In genomic region chr3:55518451-55518850, GRCh38 we compare ENCODE assay signal across 23 cellular contexts. TPM values are rescaled to one million over a fixed set of nuclear protein-coding genes. Genes with fewer than 3 reads are reported as not detected.
A peak's percentile ranks its signal among the peaks of the same experiment; 100 is the strongest.
DNase-seq lines count a peak whose midpoint lies in the region; ATAC-seq and TF ChIP-seq lines count a peak whose summit lies in the region.
"Had no signal": no experiment of that assay in that cellular context is flagged by ENCODE, and none has a peak within 500 bp of the region (broad histone marks: within the 10 kb centered on the region; RNA-seq: fewer than 3 reads in every experiment).

No MANE protein-coding gene starts in this region.

- H4K20me1 ChIP-seq in SK-N-SH (ENCODE audit: insufficient read depth): no peaks in the 10 kb centered on the region
- H4K20me1 ChIP-seq: BLaER1 treated with 17β-estradiol and CSF1 and Interleukin-3, amounts not matched to agents 10 nM and 100 nM had no signal

- POLR2A ChIA-PET in SK-N-SH (lab: Yijun Ruan, JAX): no interaction called here

- peaks cover 0 to 12% of the 10 kb centered on the region in 2 experiments; a peak in 2 of 4 replicates for H3K4me1 ChIP-seq in SK-N-SH (ENCODE audit: control insufficient read depth in 1 of 2, insufficient read depth in 2 of 2, low read depth in 1 of 2, low read length in 1 of 2)

- H3F3A ChIP-seq in SK-N-SH (replicated peaks; ENCODE audit: insufficient read depth): no peaks in the 10 kb centered on the region

- CTCF ChIA-PET in SK-N-SH (lab: Yijun Ruan, JAX): no interaction called here

- H3K4me2 ChIP-seq in SK-N-SH: no peak overlapping the region
- H3K4me2 ChIP-seq: A549; BLaER1 treated with 17β-estradiol and CSF1 and Interleukin-3, amounts not matched to agents 10 nM and 100 nM; neural progenitor cell had no signal

- no peak for TF ChIP-seq RAD21 in SK-N-SH (IDR thresholded peaks at IDR 0.05; ENCODE audit: low read length)

- in situ Hi-C loops in SK-MEL-5 (cut with HindIII; ENCODE audit: low pct_unique_long_range_greater_than_20kb, low sequenced_read_pairs): no loop called here

- no peaks in the 10 kb centered on the region for H3K9me3 Mint-ChIP-seq in type B pancreatic cell
- H3K9me3 Mint-ChIP-seq: neural progenitor cell had no signal

- H3K36me3 ChIP-seq in SK-N-SH (replicated peaks in 1 of 2; ENCODE audit: control insufficient read depth in 1 of 2, insufficient read depth in 2 of 2, low read length in 1 of 2): no peaks in the 10 kb centered on the region
- H3K36me3 ChIP-seq: BLaER1 treated with 17β-estradiol and CSF1 and Interleukin-3, amounts not matched to agents 10 nM and 100 nM; neural progenitor cell had no signal

- peaks cover 59% of the 10 kb centered on the region for H3K4me1 Mint-ChIP-seq in type B pancreatic cell (ENCODE audit: unreplicated experiment)

- H3K79me2 ChIP-seq in SK-N-SH (ENCODE audit: insufficient read depth): no peaks in the 10 kb centered on the region

- TF ChIP-seq CTCF in SK-N-SH (IDR thresholded peaks at IDR 0.05) (no peak), type B pancreatic cell (conservative IDR thresholded peaks at IDR 0.05) (peak; percentile 25), dorsolateral prefrontal cortex (IDR thresholded peaks at IDR 0.05 in 54 of 56, conservative IDR thresholded peaks at IDR 0.05 in 2 of 56; ENCODE audit: low read depth in 1 of 56, partially characterized antibody in 56 of 56) (no peak)

- no peaks in the 10 kb centered on the region for H3K9me3 ChIP-seq in SK-N-SH
- H3K9me3 ChIP-seq: A549; BLaER1 treated with 17β-estradiol and CSF1 and Interleukin-3, amounts not matched to agents 10 nM and 100 nM had no signal

- H3K4me3 ChIP-seq in SK-N-SH (ENCODE audit: low read depth in 2 of 2, low read length in 1 of 2) (no peak overlapping the region), dorsolateral prefrontal cortex (no peak overlapping the region)
- H3K4me3 ChIP-seq: A549; BLaER1 treated with 17β-estradiol and CSF1 and Interleukin-3, amounts not matched to agents 10 nM and 100 nM; neural progenitor cell had no signal

- H3K27me3 ChIP-seq in SK-N-SH (ENCODE audit: insufficient read depth) (no peaks in the 10 kb centered on the region), dorsolateral prefrontal cortex (no peaks in the 10 kb centered on the region)
- H3K27me3 ChIP-seq: BLaER1 treated with 17β-estradiol and CSF1 and Interleukin-3, amounts not matched to agents 10 nM and 100 nM; neural progenitor cell had no signal

- no peak for TF ChIP-seq EP300 in SK-N-SH (IDR thresholded peaks at IDR 0.05; ENCODE audit: borderline replicate concordance in 1 of 2, low read depth in 1 of 2, low read length in 1 of 2)

- H3K9me2 ChIP-seq in SK-N-SH: no peaks in the 10 kb centered on the region

- no peak overlapping the region for H3K4me3 Mint-ChIP-seq in type B pancreatic cell
- H3K4me3 Mint-ChIP-seq: effector memory CD8-positive, alpha-beta T cell; neural progenitor cell had no signal

- ATAC-seq in SK-N-SH treated with all-trans-retinoic acid at 6 μM for 48 hours: no peak
- ATAC-seq: A549; effector memory CD8-positive, alpha-beta T cell; left cardiac atrium had no signal

- H3K27ac ChIP-seq in SK-N-SH (ENCODE audit: low read depth in 2 of 2, low read length in 1 of 2) (no peak overlapping the region), dorsolateral prefrontal cortex (no peak overlapping the region)
- H3K27ac ChIP-seq: A549; BLaER1 treated with 17β-estradiol and CSF1 and Interleukin-3, amounts not matched to agents 10 nM and 100 nM; neural progenitor cell had no signal

- H3K27me3 Mint-ChIP-seq in type B pancreatic cell: peaks cover 10% of the 10 kb centered on the region
- H3K27me3 Mint-ChIP-seq: effector memory CD8-positive, alpha-beta T cell; progenitor cell of endocrine pancreas had no signal

- intact Hi-C loops in dorsolateral prefrontal cortex (cut with DNase I): no loop called here

- 80% methylated on average over 6 of the region's 6 CpGs for WGBS in SK-N-SH (ENCODE audit: low lambda C conversion rate)

- DNase-seq in SK-N-SH (no peak), SK-MEL-5 (ENCODE audit: low read depth, low spot score) (peak; percentile 10), fibroblast of peridontal ligament (ENCODE audit: extremely low read depth) (peak; percentile 3), type B pancreatic cell (ENCODE audit: extremely low spot score, unreplicated experiment) (no peak), dorsolateral prefrontal cortex (no peak), hepatic stellate cell (ENCODE audit: low spot score) (no peak)
- DNase-seq in activated T-cell treated with anti-CD3 and anti-CD28 coated beads, Interleukin-2, amount 50 U/mL, for 1 hour: no peak
- DNase-seq: activated CD4-positive, alpha-beta T cell treated with anti-CD3 and anti-CD28 coated beads, Interleukin-2, amount 50 U/mL, for 1 hour; activated CD8-positive, alpha-beta memory T cell treated with anti-CD3 and anti-CD28 coated beads, Interleukin-2, amount 50 U/mL, for 4 hours; activated gamma-delta T cell; amniotic stem cell; effector memory CD8-positive, alpha-beta T cell; GDM1; left cardiac atrium; MM.1S; NCI-H1694; NCI-H345; stimulated activated CD4-positive, alpha-beta T cell treated with anti-CD3 and anti-CD28 coated beads, Interleukin-4, amount 100 ng/mL, for 24 hours had no signal

- peak overlapping the region; percentile 89 for H3K27ac Mint-ChIP-seq in type B pancreatic cell
- H3K27ac Mint-ChIP-seq: effector memory CD8-positive, alpha-beta T cell; progenitor cell of endocrine pancreas had no signal

- no peaks in the 10 kb centered on the region for H3K36me3 Mint-ChIP-seq in type B pancreatic cell
- H3K36me3 Mint-ChIP-seq: neural progenitor cell had no signal

- H2AFZ ChIP-seq in SK-N-SH (ENCODE audit: low read depth): no peak overlapping the region
- H2AFZ ChIP-seq: neural progenitor cell had no signal

- H3K9ac ChIP-seq in SK-N-SH: no peak overlapping the region
- H3K9ac ChIP-seq: BLaER1 treated with 17β-estradiol and CSF1 and Interleukin-3, amounts not matched to agents 10 nM and 100 nM; neural progenitor cell had no signal

TF ChIP-seq in SK-N-SH, 30 proteins besides CTCF, POLR2A, EP300 and RAD21:
- TF ChIP-seq NFIC (IDR thresholded peaks at IDR 0.05; ENCODE audit: borderline replicate concordance) (peak; percentile 38; the same call in 1 of the 2 replicates), IRF3 (IDR thresholded peaks at IDR 0.05; ENCODE audit: low read depth, low read length) (no peak)

TF ChIP-seq in SK-N-SH treated with all-trans-retinoic acid at 6 μM for 48 hours, 23 proteins besides CTCF, POLR2A, EP300 and RAD21 (continues in another document):
- TF ChIP-seq PATZ1 (CRISPR knock-in tag; IDR thresholded peaks at IDR 0.05; ENCODE audit: borderline replicate concordance) (no peak), ISL1 (CRISPR knock-in tag; IDR thresholded peaks at IDR 0.05) (no peak), PPARA (CRISPR knock-in tag; IDR thresholded peaks at IDR 0.05; ENCODE audit: borderline replicate concordance) (no peak), CREB5 (CRISPR knock-in tag; IDR thresholded peaks at IDR 0.05; ENCODE audit: low read depth) (no peak)

RNA-seq across cellular contexts. Expression of gene WNT5A, which starts 31.3 kb away (rescaled TPM):
- 27.1 and 30.7 TPM in 2 replicates for polyA plus RNA-seq in SK-N-SH (2012; rRNA removed)
- polyA plus RNA-seq in SK-N-SH (2012; cell fraction: cytosol; rRNA removed): 13.5 and 23.5 TPM in 2 replicates
- 57.8 and 62.1 TPM in 2 replicates for polyA plus RNA-seq in SK-N-SH (2012; cell fraction: nucleus; rRNA removed)
- total RNA-seq in SK-MEL-5 (2014; rRNA removed; shearing (Covaris generic)): 1.2 and 1.3 TPM in 2 replicates
- 3.0 and 5.0 TPM in 2 replicates for polyA plus RNA-seq in SK-MEL-5 (2015; cell fraction: cytosol; rRNA removed)
- polyA plus RNA-seq in SK-MEL-5 (2015; cell fraction: nucleus; rRNA removed): 1.8 and 5.7 TPM in 2 replicates
- total RNA-seq in type B pancreatic cell (ENCODE audit: low replicate concordance) (62.0 and 99.3 TPM in 2 replicates), dorsolateral prefrontal cortex (10 to 100 TPM in 13 of 120 experiments, 1 to 10 TPM in 107; 3.3 to 13.3 (median 7.1) TPM)

Comparison
In these comparisons a context has a peak if more than half of its experiments do, and no peak if none do; other contexts are left out.
1. DNase-seq: peak in SK-MEL-5 (single experiment) and fibroblast of peridontal ligament (single experiment); none in SK-N-SH (single experiment), type B pancreatic cell (single experiment), activated T-cell treated with anti-CD3 and anti-CD28 coated beads, Interleukin-2, amount 50 U/mL, for 1 hour (single experiment), dorsolateral prefrontal cortex (0 of 10) and hepatic stellate cell (single experiment).